8 cellular contexts compared by ENCODE assay signal in the genomic region with DNA sequence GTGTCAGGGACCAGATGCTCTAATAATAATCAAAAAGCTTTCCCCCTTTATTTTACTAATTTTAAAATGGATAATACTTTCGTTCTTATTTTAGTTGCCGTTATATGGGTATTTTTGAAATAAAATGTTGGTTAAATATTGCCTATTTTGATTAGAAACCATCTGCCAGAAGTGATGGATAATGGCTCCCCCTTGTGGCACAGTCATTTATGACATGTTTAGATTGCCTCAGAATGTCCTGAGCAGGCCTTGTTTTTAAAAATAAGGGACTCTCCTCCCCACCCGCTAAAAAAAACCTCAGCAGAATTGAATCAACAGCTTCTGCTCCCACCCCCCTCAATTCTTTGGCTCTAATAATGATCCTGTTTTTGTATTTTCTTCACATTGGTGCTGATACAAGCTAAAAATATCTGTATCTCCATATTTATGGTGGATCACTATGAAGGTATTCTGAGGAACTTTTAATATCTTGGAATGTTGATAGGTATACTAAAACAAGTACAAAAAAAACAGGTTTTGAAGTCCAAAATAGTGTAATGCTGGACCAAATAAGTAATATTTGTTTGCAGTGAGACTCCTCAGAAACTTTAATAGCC. TPM values are rescaled to one million over a fixed set of nuclear protein-coding genes. Genes with fewer than 3 reads are reported as not detected.
DNase-seq lines count a peak whose midpoint lies in the region; ATAC-seq, FAIRE-seq and TF ChIP-seq lines count a peak whose summit lies in the region.

No MANE protein-coding gene starts in this region.

- no peaks in the 10 kb centered on the region for H3K27me3 ChIP-seq in GM06990 (replicated peaks; ENCODE audit: control insufficient read depth, insufficient read depth, low read length)
- H3K27me3 ChIP-seq in pancreas = no peaks in the 10 kb centered on the region

- 0 to 2% methylated on average over 3 of the region's 3 CpGs for WGBS in pancreas, 2 donors

- no peaks in the 10 kb centered on the region for H3K9me3 ChIP-seq in pancreas

- DNase-seq in GM06990 (ENCODE audit: extremely low read depth, insufficient read length) (peak; percentile 10), Kasumi-1 (lab: John Stamatoyannopoulos, UW) (peak; percentile 53 to 60), SHP77 (lab: John Stamatoyannopoulos, UW) (peak; percentile 15 to 19), germinal center (ENCODE audit: low spot score) (peak; percentile 37), pancreas (peak in 3 of 6 donors; percentile 37 to 66 (median 56)), ureter (ENCODE audit: low spot score) (peak; percentile 67)
- peak; percentile 59 for DNase-seq in activated naive CD4-positive, alpha-beta T cell treated with Interleukin-2 at 50 U/mL for 16 hours

- H3K36me3 ChIP-seq in GM06990 (ENCODE audit: control insufficient read depth, insufficient read depth, low read length) (no peaks in the 10 kb centered on the region), pancreas (no peaks in the 10 kb centered on the region)

- intact Hi-C loops in pancreas (cut with DNase I) = loop anchor here in 1 of 3 donors (10.0 kb wide), 1 partner anchor 105 kb away; no protein-coding TSS in a partner anchor

- peak; percentile 89 for FAIRE-seq in pancreas (lab: Jason Lieb, UNC)

- ATAC-seq in pancreas = peak; percentile 62 to 89 (median 81)
- ATAC-seq in HG02678 (IDR thresholded peaks at IDR 0.05; ENCODE audit: unreplicated experiment) = no peak

- H3K4me3 ChIP-seq in GM06990 (replicated peaks; ENCODE audit: low read depth, low read length) = no peak overlapping the region
- no peak overlapping the region for H3K4me3 ChIP-seq in pancreas

- TF ChIP-seq CTCF in GM06990 (IDR thresholded peaks at IDR 0.05; ENCODE audit: insufficient read depth, low read length, poor library complexity, severe bottlenecking) = peak; percentile 75
- peak; percentile 61 to 81 (median 68) for TF ChIP-seq CTCF in pancreas (IDR thresholded peaks at IDR 0.05)

- H3K27ac ChIP-seq in pancreas = peak overlapping the region in 2 of 4 donors; percentile 29 to 61

- H3K4me1 ChIP-seq in pancreas = peaks cover 23 to 35% (median 35%) of the 10 kb centered on the region in 3 donors

RNA-seq across cellular contexts. Expression of gene TMEM60, which starts 38.8 kb away (rescaled TPM):
- total RNA-seq in pancreas (1 to 10 TPM; 6.2 to 8.6 (median 7.2) TPM), ureter (10.6 TPM)
- polyA plus RNA-seq in pancreas = 10 to 100 TPM; 11.6 to 22.0 TPM

RNA-seq across cellular contexts. Expression of gene PHTF2, which starts 39.2 kb away (rescaled TPM):
- total RNA-seq in pancreas (1 to 10 TPM; 3.3 to 7.3 (median 5.1) TPM), ureter (22.0 TPM)
- polyA plus RNA-seq in pancreas = 1 to 10 TPM; 4.1 to 8.8 TPM
